ENCODE assay signal across 7 cellular contexts in genomic region chr5:72234265-72234700, GRCh38.
DNase-seq lines count a peak whose midpoint lies in the region; ATAC-seq and TF ChIP-seq lines count a peak whose summit lies in the region.

No MANE protein-coding gene starts in this region.

- peak; percentile 82 for ATAC-seq in HG03558 (IDR thresholded peaks at IDR 0.05; ENCODE audit: extremely low read depth, unreplicated experiment)

- no peak overlapping the region for H3K27ac ChIP-seq in transverse colon

- CTCF ChIA-PET in activated CD4-positive, alpha-beta memory T cell treated with anti-CD3 and anti-CD28 coated beads for 36 hours (lab: Charles Lee), result interaction anchor here (0.8 to 1.9 kb wide), 6 partner anchors 13 to 100 kb away, joined by 3 to 6 read pairs (median 4); no protein-coding TSS in a partner anchor

- TF ChIP-seq CTCF in GM12865 (IDR thresholded peaks at IDR 0.05; ENCODE audit: insufficient read depth, low read depth, low read length, missing control alignments) (no peak), GM20000 (IDR thresholded peaks at IDR 0.05; ENCODE audit: extremely low read depth, missing control alignments) (no peak), transverse colon (IDR thresholded peaks at IDR 0.05) (no peak)

- TF ChIP-seq EP300 in transverse colon (IDR thresholded peaks at IDR 0.05; ENCODE audit: low read depth), result no peak

- peaks cover 0 to 11% (median 0%) of the 10 kb centered on the region in 4 donors for H3K36me3 ChIP-seq in transverse colon

- H3K27ac Mint-ChIP-seq in activated CD4-positive, alpha-beta memory T cell treated with anti-CD3 and anti-CD28 coated beads for 36 hours, result no peak overlapping the region

- peak; percentile 73 for DNase-seq in GM12865 (ENCODE audit: low read depth)
- peak; percentile 64 for DNase-seq in GM20000 (ENCODE audit: low spot score)
- DNase-seq in activated CD4-positive, alpha-beta memory T cell treated with anti-CD3 and anti-CD28 coated beads for 36 hours, result peak; percentile 25
- DNase-seq in myocyte (ENCODE audit: low read depth), result peak; percentile 66
- no peak for DNase-seq in transverse colon
- DNase-seq in NCI-H1694 (lab: John Stamatoyannopoulos, UW), result no peak

- no peaks in the 10 kb centered on the region for H3K9me3 Mint-ChIP-seq in activated CD4-positive, alpha-beta memory T cell treated with anti-CD3 and anti-CD28 coated beads for 36 hours

- H3K9me3 ChIP-seq in transverse colon, result no peaks in the 10 kb centered on the region

- in situ Hi-C loops in transverse colon (cut with MboI; ENCODE audit: low pct_ligation_motif_present in 1 of 4, low pct_unique_long_range_greater_than_20kb in 1 of 4, low sequenced_read_pairs in 3 of 4), result no loop called here

- no peak overlapping the region for H3K4me3 Mint-ChIP-seq in activated CD4-positive, alpha-beta memory T cell treated with anti-CD3 and anti-CD28 coated beads for 36 hours

- no peaks in the 10 kb centered on the region for H3K27me3 Mint-ChIP-seq in activated CD4-positive, alpha-beta memory T cell treated with anti-CD3 and anti-CD28 coated beads for 36 hours

- POLR2A ChIA-PET in activated CD4-positive, alpha-beta memory T cell treated with anti-CD3 and anti-CD28 coated beads for 36 hours (lab: Charles Lee), result interaction anchor here (0.6 to 1.5 kb wide), 4 partner anchors 39 to 460 kb away, joined by 4 to 7 read pairs (median 4); no protein-coding TSS in a partner anchor

- no peaks in the 10 kb centered on the region for H3K27me3 ChIP-seq in transverse colon

- no peaks in the 10 kb centered on the region for H3K4me1 ChIP-seq in transverse colon

- TF ChIP-seq POLR2A in transverse colon (IDR thresholded peaks at IDR 0.05), result no peak

- peaks cover 48% of the 10 kb centered on the region for H3K36me3 Mint-ChIP-seq in activated CD4-positive, alpha-beta memory T cell treated with anti-CD3 and anti-CD28 coated beads for 36 hours

- peaks cover 36% of the 10 kb centered on the region for H3K4me1 Mint-ChIP-seq in activated CD4-positive, alpha-beta memory T cell treated with anti-CD3 and anti-CD28 coated beads for 36 hours (ENCODE audit: low read depth)

- intact Hi-C loops in activated CD4-positive, alpha-beta memory T cell treated with anti-CD3 and anti-CD28 coated beads for 36 hours (cut with micrococcal nuclease), result loop anchor here (1.0 to 10.0 kb wide), 10 partner anchors 21 to 632 kb away; no protein-coding TSS in a partner anchor
- intact Hi-C loops in transverse colon (cut with DNase I; ENCODE audit: low total_unique reads), result no loop called here

- H3K4me3 ChIP-seq in GM12865 (ENCODE audit: low read depth, low read length), result no peak overlapping the region
- no peak overlapping the region for H3K4me3 ChIP-seq in transverse colon

Comparison
In these comparisons a context has a peak if more than half of its experiments do, and no peak if none do; other contexts are left out.
1. DNase-seq: peak in GM12865 (single experiment), GM20000 (single experiment), activated CD4-positive, alpha-beta memory T cell treated with anti-CD3 and anti-CD28 coated beads for 36 hours (single experiment) and myocyte (single experiment); none in transverse colon (single experiment) and NCI-H1694 (single experiment).